ENCODE assay signal across 15 cellular contexts in genomic region chr5:24747327-24747726, GRCh38.
DNase-seq lines count a peak whose midpoint lies in the region; FAIRE-seq and TF ChIP-seq lines count a peak whose summit lies in the region.
"Had no signal": no experiment of that assay in that cellular context is flagged by ENCODE, and none has a peak within 500 bp of the region (broad histone marks: within the 10 kb centered on the region; RNA-seq: fewer than 3 reads in every experiment).

No MANE protein-coding gene starts in this region.

- no peak overlapping the region for H4K5ac ChIP-seq in mesendoderm (ENCODE audit: low read length)

- no peaks in the 10 kb centered on the region for H3K9me3 ChIP-seq in WERI-Rb-1 (ENCODE audit: severe bottlenecking)
- H3K9me3 ChIP-seq: BLaER1 treated with 17β-estradiol and CSF1 and Interleukin-3, amounts not matched to agents 10 nM and 100 nM had no signal

- no peak overlapping the region for H3K4ac ChIP-seq in mesendoderm (ENCODE audit: low read depth, low read length)

- no peak overlapping the region for H4K8ac ChIP-seq in mesendoderm (ENCODE audit: low read depth, low read length)

- no peak overlapping the region for H3K23ac ChIP-seq in mesendoderm (ENCODE audit: low read length)

- no peak overlapping the region for H3K4me3 Mint-ChIP-seq in type B pancreatic cell
- H3K4me3 Mint-ChIP-seq: CD4-positive, CD25-positive, alpha-beta regulatory T cell; HFFc6 had no signal

- H3K27ac ChIP-seq in WERI-Rb-1 (no peak overlapping the region), mesendoderm (ENCODE audit: low read depth, low read length) (no peak overlapping the region)
- H3K27ac ChIP-seq: BLaER1 treated with 17β-estradiol and CSF1 and Interleukin-3, amounts not matched to agents 10 nM and 100 nM had no signal

- no peaks in the 10 kb centered on the region for H3K4me1 Mint-ChIP-seq in type B pancreatic cell (ENCODE audit: unreplicated experiment)
- H3K4me1 Mint-ChIP-seq: CD4-positive, CD25-positive, alpha-beta regulatory T cell had no signal

- TF ChIP-seq CTCF in WERI-Rb-1 (IDR thresholded peaks at IDR 0.05; ENCODE audit: low read depth, low read length): 0 out of 2 replicates have a peak, but pooled peaks have one; percentile 14
- TF ChIP-seq CTCF in type B pancreatic cell (conservative IDR thresholded peaks at IDR 0.05): no peak

- H3K4me1 ChIP-seq in mesendoderm (ENCODE audit: control insufficient read depth, low read depth, low read length): no peaks in the 10 kb centered on the region
- H3K4me1 ChIP-seq: BLaER1 treated with 17β-estradiol and CSF1 and Interleukin-3, amounts not matched to agents 10 nM and 100 nM had no signal

- H3K18ac ChIP-seq in mesendoderm (ENCODE audit: low read length): no peak overlapping the region

- no peak overlapping the region for H2BK15ac ChIP-seq in mesendoderm (replicated peaks; ENCODE audit: low read depth)

- WGBS in mesendoderm (ENCODE audit: extremely low coverage, insufficient coverage, low lambda C conversion rate): no CpG with 5 or more reads among the region's 6 CpGs

- H2BK5ac ChIP-seq in mesendoderm (ENCODE audit: low read length): no peak overlapping the region

- H3K9ac ChIP-seq in mesendoderm (ENCODE audit: low read length): no peak overlapping the region
- H3K9ac ChIP-seq: BLaER1 treated with 17β-estradiol and CSF1 and Interleukin-3, amounts not matched to agents 10 nM and 100 nM had no signal

- H3K79me2 ChIP-seq in mesendoderm (ENCODE audit: control insufficient read depth, insufficient read depth, low read length): no peaks in the 10 kb centered on the region

- no peaks in the 10 kb centered on the region for H3K36me3 ChIP-seq in WERI-Rb-1
- no peaks in the 10 kb centered on the region for H3K36me3 ChIP-seq in mesendoderm (ENCODE audit: control insufficient read depth, insufficient read depth, low read length)
- H3K36me3 ChIP-seq: BLaER1 treated with 17β-estradiol and CSF1 and Interleukin-3, amounts not matched to agents 10 nM and 100 nM had no signal

- H3K9me3 Mint-ChIP-seq in type B pancreatic cell: no peaks in the 10 kb centered on the region

- no peak overlapping the region for H3K4me2 ChIP-seq in mesendoderm (ENCODE audit: low read length)
- H3K4me2 ChIP-seq: BLaER1 treated with 17β-estradiol and CSF1 and Interleukin-3, amounts not matched to agents 10 nM and 100 nM had no signal

- no peak overlapping the region for H3K4me3 ChIP-seq in WERI-Rb-1 (ENCODE audit: low read depth, low read length)
- no peak overlapping the region for H3K4me3 ChIP-seq in mesendoderm (ENCODE audit: low read length)
- H3K4me3 ChIP-seq: BLaER1 treated with 17β-estradiol and CSF1 and Interleukin-3, amounts not matched to agents 10 nM and 100 nM; GM12878 had no signal

- no peak overlapping the region for H3K27ac Mint-ChIP-seq in type B pancreatic cell
- H3K27ac Mint-ChIP-seq: CD4-positive, CD25-positive, alpha-beta regulatory T cell; HFFc6 had no signal

- DNase-seq in NCI-H748 (lab: John Stamatoyannopoulos, UW; ENCODE audit: unreplicated experiment) (peak; percentile 24), NCI-H748 treated with DMSO at 0.1 percent for 48 hours (lab: John Stamatoyannopoulos, UW) (no peak), NCI-H69 (lab: John Stamatoyannopoulos, UW) (peak; percentile 5), WERI-Rb-1 (peak; percentile 62), mesendoderm (peak; percentile 19), type B pancreatic cell (ENCODE audit: extremely low spot score, unreplicated experiment) (no peak), HTR-8/SVneo (ENCODE audit: insufficient read length, low spot score) (no peak), SHP77 (lab: John Stamatoyannopoulos, UW) (no peak)
- DNase-seq: 8988T; CD4-positive, CD25-positive, alpha-beta regulatory T cell; GOT3; HCEC 1CT; HFFc6 had no signal

- no peak overlapping the region for H2AK5ac ChIP-seq in mesendoderm (ENCODE audit: low read length)

- H3K27me3 Mint-ChIP-seq in type B pancreatic cell: no peaks in the 10 kb centered on the region
- H3K27me3 Mint-ChIP-seq: CD4-positive, CD25-positive, alpha-beta regulatory T cell had no signal

- no peaks in the 10 kb centered on the region for H3K36me3 Mint-ChIP-seq in type B pancreatic cell
- H3K36me3 Mint-ChIP-seq: CD4-positive, CD25-positive, alpha-beta regulatory T cell had no signal

- H3K79me1 ChIP-seq in mesendoderm (ENCODE audit: low read length): no peaks in the 10 kb centered on the region

- H3K56ac ChIP-seq in mesendoderm (ENCODE audit: low read length): no peak overlapping the region

- no peak for FAIRE-seq in HTR-8/SVneo (lab: Jason Lieb, UNC)
- FAIRE-seq: GM12878 had no signal

- no peaks in the 10 kb centered on the region for H3K27me3 ChIP-seq in WERI-Rb-1 (ENCODE audit: insufficient read depth, low read depth, severe bottlenecking)
- no peaks in the 10 kb centered on the region for H3K27me3 ChIP-seq in mesendoderm (ENCODE audit: insufficient read depth, low read length, poor library complexity)
- H3K27me3 ChIP-seq: BLaER1 treated with 17β-estradiol and CSF1 and Interleukin-3, amounts not matched to agents 10 nM and 100 nM had no signal

- H2BK120ac ChIP-seq in mesendoderm (ENCODE audit: low read depth, low read length): no peak overlapping the region

Comparison
In these comparisons a context has a peak if more than half of its experiments do, and no peak if none do; other contexts are left out.
1. DNase-seq: peak in NCI-H748 (single experiment), NCI-H69 (single experiment), WERI-Rb-1 (single experiment) and mesendoderm (single experiment); none in NCI-H748 treated with DMSO at 0.1 percent for 48 hours (single experiment), type B pancreatic cell (single experiment), HTR-8/SVneo (single experiment) and SHP77 (0 of 2).